Comparison of ENCODE assay signal across 1 cellular context in the genomic region with DNA sequence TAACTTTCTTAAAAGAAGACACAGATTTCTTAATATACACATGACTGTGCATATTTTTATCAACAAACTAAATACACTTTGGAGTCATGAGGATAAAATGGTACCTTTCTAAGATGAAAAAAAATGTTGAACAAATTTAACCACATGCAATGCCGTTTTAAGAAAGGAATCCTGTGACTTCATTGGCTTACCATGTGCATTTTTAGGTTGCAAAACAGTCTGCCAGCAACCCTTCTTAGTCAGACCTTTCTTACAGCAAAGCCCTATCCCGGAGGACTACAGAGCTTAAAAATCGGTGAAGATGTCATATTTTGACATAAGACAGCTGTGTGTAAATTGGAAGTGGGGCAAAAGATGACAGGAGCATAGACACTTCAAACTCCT.
TF ChIP-seq lines count a peak whose summit lies in the region.

No MANE protein-coding gene starts in this region.

TF ChIP-seq in WTC11, 78 proteins besides CTCF, POLR2A, EP300 and RAD21 (continued from another document):
- TF ChIP-seq, protein P1, sequence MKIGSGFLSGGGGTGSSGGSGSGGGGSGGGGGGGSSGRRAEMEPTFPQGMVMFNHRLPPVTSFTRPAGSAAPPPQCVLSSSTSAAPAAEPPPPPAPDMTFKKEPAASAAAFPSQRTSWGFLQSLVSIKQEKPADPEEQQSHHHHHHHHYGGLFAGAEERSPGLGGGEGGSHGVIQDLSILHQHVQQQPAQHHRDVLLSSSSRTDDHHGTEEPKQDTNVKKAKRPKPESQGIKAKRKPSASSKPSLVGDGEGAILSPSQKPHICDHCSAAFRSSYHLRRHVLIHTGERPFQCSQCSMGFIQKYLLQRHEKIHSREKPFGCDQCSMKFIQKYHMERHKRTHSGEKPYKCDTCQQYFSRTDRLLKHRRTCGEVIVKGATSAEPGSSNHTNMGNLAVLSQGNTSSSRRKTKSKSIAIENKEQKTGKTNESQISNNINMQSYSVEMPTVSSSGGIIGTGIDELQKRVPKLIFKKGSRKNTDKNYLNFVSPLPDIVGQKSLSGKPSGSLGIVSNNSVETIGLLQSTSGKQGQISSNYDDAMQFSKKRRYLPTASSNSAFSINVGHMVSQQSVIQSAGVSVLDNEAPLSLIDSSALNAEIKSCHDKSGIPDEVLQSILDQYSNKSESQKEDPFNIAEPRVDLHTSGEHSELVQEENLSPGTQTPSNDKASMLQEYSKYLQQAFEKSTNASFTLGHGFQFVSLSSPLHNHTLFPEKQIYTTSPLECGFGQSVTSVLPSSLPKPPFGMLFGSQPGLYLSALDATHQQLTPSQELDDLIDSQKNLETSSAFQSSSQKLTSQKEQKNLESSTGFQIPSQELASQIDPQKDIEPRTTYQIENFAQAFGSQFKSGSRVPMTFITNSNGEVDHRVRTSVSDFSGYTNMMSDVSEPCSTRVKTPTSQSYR (CRISPR knock-in tag; IDR thresholded peaks at IDR 0.05): no peak
TF ChIP-seq in WTC11: peak in this region for 0.
